Comparison of ENCODE assay signal across 8 cellular contexts in genomic region chr12:118103601-118104382, GRCh38. TPM values are rescaled to one million over a fixed set of nuclear protein-coding genes. Genes with fewer than 3 reads are reported as not detected.
DNase-seq lines count a peak whose midpoint lies in the region; ATAC-seq and TF ChIP-seq lines count a peak whose summit lies in the region.

Gene VSIG10 (minus strand): TSS chr12:118104011. CDS start chr12:118103671, 340 bp downstream.

- H3K4me3 ChIP-seq in upper lobe of right lung: peak within 1 kb of the TSS; percentile 81

- no peaks in the 10 kb centered on the region for H3K27me3 Mint-ChIP-seq in HFFc6 (ENCODE audit: insufficient read depth)
- peaks cover 57% of the 10 kb centered on the region for H3K27me3 Mint-ChIP-seq in activated naive CD4-positive, alpha-beta T cell treated with anti-CD3 and anti-CD28 coated beads, Interleukin-2, amount 10 ng/mL, durations not matched to agents 7 days and 5 days
- peaks cover 3 to 20% (median 9%) of the 10 kb centered on the region in 5 donors for H3K27me3 Mint-ChIP-seq in naive thymus-derived CD8-positive, alpha-beta T cell

- H3K27ac Mint-ChIP-seq in HFFc6: peak within 1 kb of the TSS; percentile 81
- no peak within 1 kb of the TSS for H3K27ac Mint-ChIP-seq in activated naive CD4-positive, alpha-beta T cell treated with anti-CD3 and anti-CD28 coated beads, Interleukin-2, amount 10 ng/mL, durations not matched to agents 7 days and 5 days
- H3K27ac Mint-ChIP-seq in naive thymus-derived CD8-positive, alpha-beta T cell: peak within 1 kb of the TSS in 5 of 10 donors; percentile 28 to 90 (median 57)

- intact Hi-C loops in upper lobe of right lung (cut with DNase I): no loop called here

- H3K36me3 Mint-ChIP-seq in HFFc6 (ENCODE audit: low read depth): no peaks in the 10 kb centered on the region
- no peaks in the 10 kb centered on the region for H3K36me3 Mint-ChIP-seq in activated naive CD4-positive, alpha-beta T cell treated with anti-CD3 and anti-CD28 coated beads, Interleukin-2, amount 10 ng/mL, durations not matched to agents 7 days and 5 days
- no peaks in the 10 kb centered on the region for H3K36me3 Mint-ChIP-seq in naive thymus-derived CD8-positive, alpha-beta T cell

- CTCF ChIA-PET in activated naive CD4-positive, alpha-beta T cell treated with anti-CD3 and anti-CD28 coated beads, Interleukin-2, amount 10 ng/mL, durations not matched to agents 7 days and 5 days (lab: Charles Lee): no interaction called here

- H3K27ac ChIP-seq in foreskin keratinocyte (peak within 1 kb of the TSS; percentile 21), upper lobe of right lung (peak within 1 kb of the TSS; percentile 81)

- H3K9me3 Mint-ChIP-seq in HFFc6: no peaks in the 10 kb centered on the region
- no peaks in the 10 kb centered on the region for H3K9me3 Mint-ChIP-seq in activated naive CD4-positive, alpha-beta T cell treated with anti-CD3 and anti-CD28 coated beads, Interleukin-2, amount 10 ng/mL, durations not matched to agents 7 days and 5 days
- no peaks in the 10 kb centered on the region for H3K9me3 Mint-ChIP-seq in naive thymus-derived CD8-positive, alpha-beta T cell

- H3K4me1 Mint-ChIP-seq in HFFc6 (ENCODE audit: low read depth): peaks cover 21% of the 10 kb centered on the region
- peaks cover 9% of the 10 kb centered on the region for H3K4me1 Mint-ChIP-seq in activated naive CD4-positive, alpha-beta T cell treated with anti-CD3 and anti-CD28 coated beads, Interleukin-2, amount 10 ng/mL, durations not matched to agents 7 days and 5 days
- H3K4me1 Mint-ChIP-seq in naive thymus-derived CD8-positive, alpha-beta T cell: peaks cover 5 to 15% (median 10%) of the 10 kb centered on the region in 4 donors

- H3K27me3 ChIP-seq in foreskin keratinocyte (no peaks in the 10 kb centered on the region), upper lobe of right lung (no peaks in the 10 kb centered on the region)

- TF ChIP-seq CTCF in HFFc6 (IDR thresholded peaks at IDR 0.05) (0 out of 2 replicates have a peak, but pooled peaks have one; percentile 8), foreskin keratinocyte (conservative IDR thresholded peaks at IDR 0.05) (no peak), upper lobe of right lung (IDR thresholded peaks at IDR 0.05) (no peak)

- peak; percentile 59 for ATAC-seq in foreskin keratinocyte
- ATAC-seq in naive thymus-derived CD8-positive, alpha-beta T cell: peak; percentile 70 to 77
- peak; percentile 97 for ATAC-seq in upper lobe of right lung
- ATAC-seq in HG03097 (IDR thresholded peaks at IDR 0.05; ENCODE audit: low FRiP score, unreplicated experiment): no peak

- POLR2A ChIA-PET in naive thymus-derived CD8-positive, alpha-beta T cell (lab: Charles Lee): no interaction called here

- peaks cover 27% of the 10 kb centered on the region for H3K4me1 ChIP-seq in foreskin keratinocyte
- peaks cover 13% of the 10 kb centered on the region for H3K4me1 ChIP-seq in upper lobe of right lung

- H3K9me3 ChIP-seq in upper lobe of right lung: no peaks in the 10 kb centered on the region

- peak; percentile 9 for DNase-seq in DMS 273 treated with DMSO at 0.1 percent for 48 hours (lab: John Stamatoyannopoulos, UW)
- DNase-seq in HFFc6: peak; percentile 50
- peak; percentile 89 for DNase-seq in NCI-H774 (lab: John Stamatoyannopoulos, UW)
- DNase-seq in activated naive CD4-positive, alpha-beta T cell treated with anti-CD3 and anti-CD28 coated beads, Interleukin-2, amount 10 ng/mL, durations not matched to agents 7 days and 5 days: peak; percentile 46
- peak in 1 of 2 donors; percentile 26 for DNase-seq in foreskin keratinocyte
- peak in 7 of 10 donors; percentile 5 to 25 (median 18) for DNase-seq in naive thymus-derived CD8-positive, alpha-beta T cell
- DNase-seq in upper lobe of right lung: peak; percentile 91

- H3K4me3 Mint-ChIP-seq in HFFc6: peak within 1 kb of the TSS; percentile 92
- peak within 1 kb of the TSS; percentile 79 for H3K4me3 Mint-ChIP-seq in activated naive CD4-positive, alpha-beta T cell treated with anti-CD3 and anti-CD28 coated beads, Interleukin-2, amount 10 ng/mL, durations not matched to agents 7 days and 5 days
- peak within 1 kb of the TSS; percentile 75 to 93 (median 91) for H3K4me3 Mint-ChIP-seq in naive thymus-derived CD8-positive, alpha-beta T cell

- H3K36me3 ChIP-seq in upper lobe of right lung: no peaks in the 10 kb centered on the region

RNA-seq across cellular contexts. Expression of gene VSIG10, which starts in this region (rescaled TPM):
- 10 to 100 TPM; 17.6 to 22.0 (median 21.1) TPM for total RNA-seq in HFFc6 (2021; fragmentation: NEBNext Ultra II Directional; extraction: Animal tissue kit (Norgen Biotek cat#: 25700))
- 15.4 and 21.7 TPM in 2 replicates for total RNA-seq in foreskin keratinocyte
- polyA plus RNA-seq in foreskin keratinocyte: 7.3 and 8.8 TPM in 2 replicates
- total RNA-seq in naive thymus-derived CD8-positive, alpha-beta T cell: 1 to 10 TPM; 3.2 to 5.0 TPM
- 1 to 10 TPM; 2.0 to 3.1 (median 2.1) TPM for polyA plus RNA-seq in naive thymus-derived CD8-positive, alpha-beta T cell
- 52.4 TPM for total RNA-seq in upper lobe of right lung
